In genomic region chr3:104519968-104520655, GRCh38 we compare ENCODE assay signal across 11 cellular contexts.
DNase-seq lines count a peak whose midpoint lies in the region; ATAC-seq, FAIRE-seq and TF ChIP-seq lines count a peak whose summit lies in the region.
"Had no signal": no experiment of that assay in that cellular context is flagged by ENCODE, and none has a peak within 500 bp of the region (broad histone marks: within the 10 kb centered on the region; RNA-seq: fewer than 3 reads in every experiment).

No MANE protein-coding gene starts in this region.

- no peak overlapping the region for H3K9ac ChIP-seq in BLaER1 treated with 17β-estradiol and CSF1 and Interleukin-3, amounts not matched to agents 10 nM and 100 nM

- H3K27ac ChIP-seq in BLaER1 treated with 17β-estradiol and CSF1 and Interleukin-3, amounts not matched to agents 10 nM and 100 nM, result peak overlapping the region in 7 of 11 experiments; percentile 79 to 87 (median 84); a peak in 8 of 22 replicates
- peak overlapping the region; percentile 62 to 73 for H3K27ac ChIP-seq in ascending aorta
- no peak overlapping the region for H3K27ac ChIP-seq in small intestine (ENCODE audit: low read depth in 1 of 2, low read length in 1 of 2)

- peak overlapping the region in 9 of 11 experiments; percentile 8 to 76 (median 65); a peak in 15 of 22 replicates for H3K4me2 ChIP-seq in BLaER1 treated with 17β-estradiol and CSF1 and Interleukin-3, amounts not matched to agents 10 nM and 100 nM

- no peak for TF ChIP-seq CTCF in ascending aorta (IDR thresholded peaks at IDR 0.05)

- H3K4me3 ChIP-seq in BLaER1 treated with 17β-estradiol and CSF1 and Interleukin-3, amounts not matched to agents 10 nM and 100 nM, result no peak overlapping the region
- H3K4me3 ChIP-seq in ascending aorta (peak overlapping the region in 1 of 2 donors; percentile 42), small intestine (ENCODE audit: low read depth in 1 of 2, low read length in 2 of 2) (no peak overlapping the region)

- peaks cover 37 to 50% (median 45%) of the 10 kb centered on the region in 10 experiments for H3K4me1 ChIP-seq in BLaER1 treated with 17β-estradiol and CSF1 and Interleukin-3, amounts not matched to agents 10 nM and 100 nM
- H3K4me1 ChIP-seq in ascending aorta (peaks cover 3 to 9% of the 10 kb centered on the region in 2 donors), small intestine (ENCODE audit: control insufficient read depth in 2 of 2, insufficient read depth in 1 of 2, low read depth in 1 of 2, low read length in 1 of 2) (no peaks in the 10 kb centered on the region)

- H4K20me1 ChIP-seq in BLaER1 treated with 17β-estradiol and CSF1 and Interleukin-3, amounts not matched to agents 10 nM and 100 nM, result no peaks in the 10 kb centered on the region

- intact Hi-C loops in ascending aorta (cut with DNase I), result loop anchor here (1.0 kb wide), 1 partner anchor 21 kb away; no protein-coding TSS in a partner anchor

- H3K9me3 ChIP-seq in BLaER1 treated with 17β-estradiol and CSF1 and Interleukin-3, amounts not matched to agents 10 nM and 100 nM (replicated peaks in 1 of 11), result peaks cover under 1 to 15% (median 9%) of the 10 kb centered on the region in 11 experiments; a peak in 14 of 22 replicates
- H3K9me3 ChIP-seq in ascending aorta (no peaks in the 10 kb centered on the region), small intestine (ENCODE audit: control insufficient read depth, low read depth) (no peaks in the 10 kb centered on the region)

- DNase-seq in ascending aorta (ENCODE audit: low spot score in 2 of 2) (no peak), NCI-H2196 treated with DMSO at 0.1 percent for 48 hours (lab: John Stamatoyannopoulos, UW; ENCODE audit: unreplicated experiment) (no peak), small intestine (no peak), CD1c-positive myeloid dendritic cell (ENCODE audit: extremely low spot score) (no peak)
- DNase-seq in effector CD4-positive, alpha-beta T cell, result no peak
- DNase-seq: activated naive CD4-positive, alpha-beta T cell; NCI-H187 treated with DMSO at 0.1 percent for 48 hours; stimulated activated CD4-positive, alpha-beta T cell treated with anti-CD3 and anti-CD28 coated beads, Interleukin-4, amount 100 ng/mL, for 4 hours had no signal

- no peak for FAIRE-seq in small intestine (lab: Jason Lieb, UNC)

- H3K36me3 ChIP-seq in BLaER1 treated with 17β-estradiol and CSF1 and Interleukin-3, amounts not matched to agents 10 nM and 100 nM, result no peaks in the 10 kb centered on the region
- H3K36me3 ChIP-seq in ascending aorta (no peaks in the 10 kb centered on the region), small intestine (ENCODE audit: control insufficient read depth in 2 of 2, insufficient read depth in 2 of 2, low read length in 2 of 2) (no peaks in the 10 kb centered on the region)

- WGBS in small intestine, 3 donors, result 70 to 84% (median 80%) methylated on average over 3 of the region's 3 CpGs

- H3K27me3 ChIP-seq in BLaER1 treated with 17β-estradiol and CSF1 and Interleukin-3, amounts not matched to agents 10 nM and 100 nM, result no peaks in the 10 kb centered on the region
- H3K27me3 ChIP-seq in ascending aorta (no peaks in the 10 kb centered on the region), small intestine (ENCODE audit: control insufficient read depth in 2 of 2, insufficient read depth in 2 of 2, low read length in 2 of 2) (no peaks in the 10 kb centered on the region)

- ATAC-seq in GM21360 (IDR thresholded peaks at IDR 0.05; ENCODE audit: unreplicated experiment) (peak; percentile 54), HG03103 (IDR thresholded peaks at IDR 0.05; ENCODE audit: low read depth, unreplicated experiment) (peak; percentile 42)

Comparison
In these comparisons a context has a peak if more than half of its experiments do, and no peak if none do; other contexts are left out.
1. H3K27ac ChIP-seq: peak in BLaER1 treated with 17β-estradiol and CSF1 and Interleukin-3, amounts not matched to agents 10 nM and 100 nM (7 of 11) and ascending aorta (2 of 2); none in small intestine (0 of 2).